ENCODE assay signal across 9 cellular contexts in genomic region chr1:183609313-183609712, GRCh38. TPM values are rescaled to one million over a fixed set of nuclear protein-coding genes. Genes with fewer than 3 reads are reported as not detected.
A peak's percentile ranks its signal among the peaks of the same experiment; 100 is the strongest.
DNase-seq lines count a peak whose midpoint lies in the region; ATAC-seq and TF ChIP-seq lines count a peak whose summit lies in the region.
"Had no signal": no experiment of that assay in that cellular context is flagged by ENCODE, and none has a peak within 500 bp of the region (broad histone marks: within the 10 kb centered on the region; RNA-seq: fewer than 3 reads in every experiment).

No MANE protein-coding gene starts in this region.

- ATAC-seq in GM19324 (IDR thresholded peaks at IDR 0.05; ENCODE audit: low FRiP score, unreplicated experiment) (peak; percentile 49), left cardiac atrium (peak; percentile 88 to 91)
- ATAC-seq in activated CD8-positive, alpha-beta memory T cell treated with anti-CD3 and anti-CD28 coated beads, Interleukin-2, amount 10 ng/mL, durations not matched to agents 7 days and 5 days: no peak

- H3K4me3 Mint-ChIP-seq in CD14-positive monocyte: peak overlapping the region; percentile 37 to 69
- H3K4me3 Mint-ChIP-seq in activated CD8-positive, alpha-beta memory T cell treated with anti-CD3 and anti-CD28 coated beads, Interleukin-2, amount 10 ng/mL, durations not matched to agents 7 days and 5 days: no peak overlapping the region

- H3K4me3 ChIP-seq in Karpas-422 (ENCODE audit: low read length) (peak overlapping the region; percentile 17; the same call in 1 of the 2 replicates), WI38 (ENCODE audit: low read depth, low read length) (no peak overlapping the region), spleen (peak overlapping the region in 1 of 8 donors; percentile 46)

- intact Hi-C loops in CD14-positive monocyte (cut with micrococcal nuclease): no loop called here
- intact Hi-C loops in left cardiac atrium (cut with DNase I): no loop called here
- intact Hi-C loops in spleen (cut with DNase I; ENCODE audit: low total_unique reads): no loop called here

- peaks cover 0 to 5% (median 0%) of the 10 kb centered on the region in 7 donors for H3K9me3 Mint-ChIP-seq in CD14-positive monocyte
- H3K9me3 Mint-ChIP-seq in activated CD8-positive, alpha-beta memory T cell treated with anti-CD3 and anti-CD28 coated beads, Interleukin-2, amount 10 ng/mL, durations not matched to agents 7 days and 5 days (ENCODE audit: low read depth): no peaks in the 10 kb centered on the region

- CTCF ChIA-PET in activated CD8-positive, alpha-beta memory T cell treated with anti-CD3 and anti-CD28 coated beads, Interleukin-2, amount 10 ng/mL, durations not matched to agents 7 days and 5 days (lab: Charles Lee): interaction anchor here (1.5 kb wide), 1 partner anchor 17 kb away, joined by 3 read pairs; no protein-coding TSS in a partner anchor

- H4K20me1 ChIP-seq in Karpas-422 (ENCODE audit: insufficient read depth, low read depth, low read length): no peaks in the 10 kb centered on the region

- peak overlapping the region; percentile 47 for H2AFZ ChIP-seq in Karpas-422 (ENCODE audit: low read length)

- no peaks in the 10 kb centered on the region for H3K9me3 ChIP-seq in Karpas-422 (ENCODE audit: low read length)
- no peaks in the 10 kb centered on the region for H3K9me3 ChIP-seq in spleen

- H3K9me2 ChIP-seq in Karpas-422 (replicated peaks; ENCODE audit: insufficient read depth, low read length): no peaks in the 10 kb centered on the region

- H3K79me2 ChIP-seq in Karpas-422 (ENCODE audit: low read length): no peaks in the 10 kb centered on the region

- H3K36me3 ChIP-seq in Karpas-422 (ENCODE audit: insufficient read depth, low read length): no peaks in the 10 kb centered on the region
- no peaks in the 10 kb centered on the region for H3K36me3 ChIP-seq in spleen

- TF ChIP-seq POLR2A in spleen (IDR thresholded peaks at IDR 0.05): no peak

- H3K4me1 ChIP-seq in Karpas-422 (ENCODE audit: low read length) (peaks cover 41% of the 10 kb centered on the region), spleen (peaks cover 0 to 61% (median 31%) of the 10 kb centered on the region in 6 donors)

- H3K27ac ChIP-seq in Karpas-422 (ENCODE audit: low read length) (no peak overlapping the region), spleen (peak overlapping the region in 7 of 8 donors; percentile 15 to 94 (median 78))

- 40 to 67% (median 47%) methylated on average over 5 of the region's 5 CpGs for WGBS in spleen, 5 donors

- TF ChIP-seq CTCF in CD14-positive monocyte (IDR thresholded peaks at IDR 0.05) (peak; percentile 81), WI38 (IDR thresholded peaks at IDR 0.05; ENCODE audit: low read depth, low read length) (peak; percentile 70), spleen (IDR thresholded peaks at IDR 0.05 in 8 of 11, conservative IDR thresholded peaks at IDR 0.05 in 3 of 11) (peak in 9 of 11 experiments; percentile 31 to 71 (median 39))

- peaks cover 61% of the 10 kb centered on the region for H3K4me1 Mint-ChIP-seq in CD14-positive monocyte
- peaks cover 8% of the 10 kb centered on the region for H3K4me1 Mint-ChIP-seq in activated CD8-positive, alpha-beta memory T cell treated with anti-CD3 and anti-CD28 coated beads, Interleukin-2, amount 10 ng/mL, durations not matched to agents 7 days and 5 days

- H3K27me3 ChIP-seq in Karpas-422 (ENCODE audit: low read length): no peaks in the 10 kb centered on the region
- no peaks in the 10 kb centered on the region for H3K27me3 ChIP-seq in spleen (replicated peaks in 1 of 7)

- peak overlapping the region; percentile 25 for H3K9ac ChIP-seq in Karpas-422 (ENCODE audit: low read length)

- peaks cover 7 to 10% of the 10 kb centered on the region in 2 donors for H3K36me3 Mint-ChIP-seq in CD14-positive monocyte
- H3K36me3 Mint-ChIP-seq in activated CD8-positive, alpha-beta memory T cell treated with anti-CD3 and anti-CD28 coated beads, Interleukin-2, amount 10 ng/mL, durations not matched to agents 7 days and 5 days: no peaks in the 10 kb centered on the region

- H3K27me3 Mint-ChIP-seq in CD14-positive monocyte (ENCODE audit: low read depth in 3 of 3): peaks cover 0 to 5% (median 0%) of the 10 kb centered on the region in 3 donors
- H3K27me3 Mint-ChIP-seq in activated CD8-positive, alpha-beta memory T cell treated with anti-CD3 and anti-CD28 coated beads, Interleukin-2, amount 10 ng/mL, durations not matched to agents 7 days and 5 days: peaks cover 14% of the 10 kb centered on the region

- peak overlapping the region; percentile 91 to 99 (median 98) for H3K27ac Mint-ChIP-seq in CD14-positive monocyte
- H3K27ac Mint-ChIP-seq in activated CD8-positive, alpha-beta memory T cell treated with anti-CD3 and anti-CD28 coated beads, Interleukin-2, amount 10 ng/mL, durations not matched to agents 7 days and 5 days: no peak overlapping the region

- DNase-seq in CD14-positive monocyte (ENCODE audit: low spot score): peak; percentile 87
- DNase-seq in Karpas-422: peak; percentile 87
- peak; percentile 73 for DNase-seq in left cardiac atrium
- no peak for DNase-seq in spleen
- no peak for DNase-seq in activated CD8-positive, alpha-beta memory T cell treated with anti-CD3 and anti-CD28 coated beads for 24 hours
- DNase-seq in activated CD8-positive, alpha-beta memory T cell treated with anti-CD3 and anti-CD28 coated beads, Interleukin-2, amount 10 ng/mL, durations not matched to agents 7 days and 5 days: no peak

- peak overlapping the region; percentile 57 for H3K4me2 ChIP-seq in Karpas-422 (ENCODE audit: low read depth, low read length, poor library complexity, severe bottlenecking)

RNA-seq across cellular contexts. Expression of gene NCF2, which starts 19.1 kb away (rescaled TPM):
- polyA plus RNA-seq in CD14-positive monocyte (100 to 1,000 TPM; 557 to 697 TPM), spleen (10 to 100 TPM; 14.9 to 34.7 (median 20.5) TPM)
- total RNA-seq in Karpas-422 (2014; rRNA removed; shearing (Covaris generic); ENCODE audit: low replicate concordance): 7.0 and 13.5 TPM in 2 replicates
- total RNA-seq in left cardiac atrium (10 to 100 TPM in 1 of 2 donors, 1 to 10 TPM in 1; 9.7 to 16.0 TPM), spleen (100 to 1,000 TPM in 5 of 7 donors, 10 to 100 TPM in 2; 62.2 to 232 (median 114) TPM)
- total RNA-seq in activated CD8-positive, alpha-beta memory T cell treated with anti-CD3 and anti-CD28 coated beads, Interleukin-2, amount 10 ng/mL, durations not matched to agents 7 days and 5 days: 1 to 10 TPM; 6.0 to 9.8 TPM

RNA-seq across cellular contexts. Expression of gene ARPC5, which starts 26.3 kb away (rescaled TPM):
- polyA plus RNA-seq in CD14-positive monocyte: 1,000 to 10,000 TPM; 1,064 to 1,089 TPM
- 93.3 and 238 TPM in 2 replicates for total RNA-seq in Karpas-422 (2014; rRNA removed; shearing (Covaris generic); ENCODE audit: low replicate concordance)
- total RNA-seq in left cardiac atrium: 10 to 100 TPM; 62.0 to 71.4 TPM
- 100 to 1,000 TPM; 141 to 221 (median 171) TPM for total RNA-seq in spleen
- 100 to 1,000 TPM; 122 to 208 (median 190) TPM for polyA plus RNA-seq in spleen
- 100 to 1,000 TPM; 205 to 216 TPM for total RNA-seq in activated CD8-positive, alpha-beta memory T cell treated with anti-CD3 and anti-CD28 coated beads, Interleukin-2, amount 10 ng/mL, durations not matched to agents 7 days and 5 days

RNA-seq across cellular contexts. Expression of gene APOBEC4, which starts 43.8 kb away (rescaled TPM):
- polyA plus RNA-seq in CD14-positive monocyte (not detected), spleen (not detected)
- not detected in 2 replicates for total RNA-seq in Karpas-422 (2014; rRNA removed; shearing (Covaris generic); ENCODE audit: low replicate concordance)
- total RNA-seq in left cardiac atrium (not detected), spleen (not detected)
- total RNA-seq in activated CD8-positive, alpha-beta memory T cell treated with anti-CD3 and anti-CD28 coated beads, Interleukin-2, amount 10 ng/mL, durations not matched to agents 7 days and 5 days: not detected
- total RNA-seq: renal cortical epithelial cell had no signal

Comparison
In these comparisons a context has a peak if more than half of its experiments do, and no peak if none do; other contexts are left out.
1. DNase-seq: peak in CD14-positive monocyte (single experiment), Karpas-422 (single experiment) and left cardiac atrium (single experiment); none in spleen (single experiment), activated CD8-positive, alpha-beta memory T cell treated with anti-CD3 and anti-CD28 coated beads for 24 hours (single experiment) and activated CD8-positive, alpha-beta memory T cell treated with anti-CD3 and anti-CD28 coated beads, Interleukin-2, amount 10 ng/mL, durations not matched to agents 7 days and 5 days (single experiment).
2. Peak in every context shown above with its lines, with median percentiles within 50 percentile points of each other: CTCF ChIP-seq.